In genomic region chr10:89591111-89591795, GRCh38 we compare ENCODE assay signal across 10 cellular contexts. TPM values are rescaled to one million over a fixed set of nuclear protein-coding genes. Genes with fewer than 3 reads are reported as not detected.
DNase-seq lines count a peak whose midpoint lies in the region; ATAC-seq and TF ChIP-seq lines count a peak whose summit lies in the region.
"Had no signal": no experiment of that assay in that cellular context is flagged by ENCODE, and none has a peak within 500 bp of the region (broad histone marks: within the 10 kb centered on the region; RNA-seq: fewer than 3 reads in every experiment).

No MANE protein-coding gene starts in this region.

- H2AK5ac ChIP-seq in IMR-90 (ENCODE audit: low read depth, low read length): peak overlapping the region; percentile 54

- H3K23ac ChIP-seq in IMR-90 (ENCODE audit: low read depth, low read length): 0 out of 2 replicates have a peak overlapping the region, but pooled peaks have one; percentile 41

- peak overlapping the region; percentile 38; the same call in 1 of the 2 replicates for H4K91ac ChIP-seq in IMR-90 (ENCODE audit: insufficient read depth, low read depth, low read length)

- POLR2A ChIA-PET in IMR-90 (lab: Charles Lee; ENCODE audit: unreplicated experiment): no interaction called here

- H3K4ac ChIP-seq in IMR-90 (ENCODE audit: low read depth, low read length): peak overlapping the region; percentile 40; the same call in 1 of the 2 replicates

- H2AFZ ChIP-seq in IMR-90 (replicated peaks; ENCODE audit: low read length, poor library complexity): peak overlapping the region; percentile 10

- DNase-seq in IMR-90 (peak; percentile 52), cardiac fibroblast (ENCODE audit: low read depth in 2 of 2) (peak; percentile 17 to 63), iris pigment epithelial cell (ENCODE audit: low read depth) (peak; percentile 77), SIG-M5 treated with dmso at 0.1 percent for 504 hours (lab: John Stamatoyannopoulos, UW; ENCODE audit: unreplicated experiment) (no peak), D341Med (ENCODE audit: low spot score) (no peak), T-helper 1 cell (no peak)
- DNase-seq: stomach had no signal

- intact Hi-C loops in IMR-90 (cut with micrococcal nuclease): no loop called here

- H3K56ac ChIP-seq in IMR-90 (ENCODE audit: extremely low read depth, insufficient read depth, low read length): no peak overlapping the region

- in situ Hi-C loops in IMR-90 (cut with MboI; ENCODE audit: low sequenced_read_pairs): no loop called here

- no peak overlapping the region for H3K4me3 ChIP-seq in IMR-90 (ENCODE audit: insufficient read depth, low read depth, low read length)
- H3K4me3 ChIP-seq in cardiac fibroblast (replicated peaks in 1 of 2; ENCODE audit: low read depth in 2 of 2, low read length in 2 of 2): no peak overlapping the region
- H3K4me3 ChIP-seq in skeletal muscle satellite cell (ENCODE audit: low read length): no peak overlapping the region
- H3K4me3 ChIP-seq: stomach had no signal

- CTCF ChIA-PET in IMR-90 (lab: Yijun Ruan, JAX): no interaction called here

- H2AK9ac ChIP-seq in IMR-90 (replicated peaks; ENCODE audit: low read depth, low read length, poor library complexity): peak overlapping the region; percentile 3

- no peak for TF ChIP-seq POLR2A in IMR-90 (IDR thresholded peaks at IDR 0.05; ENCODE audit: low read depth, low read length)

- WGBS in IMR-90 (ENCODE audit: extremely low coverage in 2 of 2, insufficient read length in 1 of 2), 2 experiments: 95% methylated on average over 3 of the region's 5 CpGs; no CpG with 5 or more reads in 1 of the 2 experiments

- H3K4me2 ChIP-seq in IMR-90 (ENCODE audit: low read depth, low read length) (peak overlapping the region; percentile 50; the same call in 1 of the 2 replicates), skeletal muscle satellite cell (ENCODE audit: low read length) (peak overlapping the region; percentile 1)

- no peaks in the 10 kb centered on the region; the same call in 1 of the 2 replicates for H3K9me3 ChIP-seq in IMR-90 (ENCODE audit: control insufficient read depth, insufficient read depth, low read length)
- H3K9me3 ChIP-seq in skeletal muscle satellite cell (replicated peaks; ENCODE audit: low read length): no peaks in the 10 kb centered on the region
- H3K9me3 ChIP-seq: stomach had no signal

- H4K20me1 ChIP-seq in IMR-90 (ENCODE audit: insufficient read depth, low read length): no peaks in the 10 kb centered on the region

- peak overlapping the region; percentile 21; the same call in 1 of the 2 replicates for H3K18ac ChIP-seq in IMR-90 (ENCODE audit: low read depth, low read length)

- BruUV-seq in IMR-90 (replicated peaks; lab: Mats Ljungman, UMichigan): no TSS peak

- peak overlapping the region; percentile 20; the same call in 1 of the 2 replicates for H2BK20ac ChIP-seq in IMR-90 (ENCODE audit: low read depth, low read length)

- H3K27me3 ChIP-seq in IMR-90 (ENCODE audit: control insufficient read depth, insufficient read depth, low read length) (no peaks in the 10 kb centered on the region), skeletal muscle satellite cell (ENCODE audit: control insufficient read depth, insufficient read depth, low read length) (no peaks in the 10 kb centered on the region)
- H3K27me3 ChIP-seq: stomach had no signal

- H3K4me1 ChIP-seq in IMR-90 (ENCODE audit: control insufficient read depth, insufficient read depth, low read length): peaks cover 10% of the 10 kb centered on the region
- peaks cover 27% of the 10 kb centered on the region for H3K4me1 ChIP-seq in skeletal muscle satellite cell (ENCODE audit: control insufficient read depth, insufficient read depth, low read length)

- H2BK15ac ChIP-seq in IMR-90 (ENCODE audit: low read depth, low read length): no peak overlapping the region

- H3K14ac ChIP-seq in IMR-90 (replicated peaks; ENCODE audit: low read depth, low read length): peak overlapping the region; percentile 12; the same call in 1 of the 2 replicates

- no peak overlapping the region; the same call in 1 of the 2 replicates for H4K5ac ChIP-seq in IMR-90 (ENCODE audit: low read depth, low read length)

- ATAC-seq in IMR-90 (ENCODE audit: low read depth): peak; percentile 51; the same call in 1 of the 2 replicates
- ATAC-seq in GM21528 (IDR thresholded peaks at IDR 0.05; ENCODE audit: low FRiP score, unreplicated experiment): no peak

- dilution Hi-C loops in IMR-90 (cut with HindIII; ENCODE audit: low sequenced_read_pairs, unreplicated experiment): no loop called here

- TF ChIP-seq CTCF in IMR-90 (conservative IDR thresholded peaks at IDR 0.05; ENCODE audit: low read depth, low read length) (no peak), cardiac fibroblast (IDR thresholded peaks at IDR 0.05; ENCODE audit: low read depth, low read length) (no peak)

- H3K36me3 ChIP-seq in IMR-90 (ENCODE audit: control insufficient read depth, insufficient read depth, low read length) (no peaks in the 10 kb centered on the region), skeletal muscle satellite cell (ENCODE audit: insufficient read depth, low read length) (no peaks in the 10 kb centered on the region)

- no peak for TF ChIP-seq RAD21 in IMR-90 (IDR thresholded peaks at IDR 0.05; ENCODE audit: low read length)

- H2BK120ac ChIP-seq in IMR-90 (ENCODE audit: low read depth, low read length): 0 out of 2 replicates have a peak overlapping the region, but pooled peaks have one; percentile 30

- H4K8ac ChIP-seq in IMR-90 (ENCODE audit: low read depth in 2 of 2, low read length in 2 of 2): peak overlapping the region; percentile 14 to 46; a peak in 1 of 4 replicates

- H3K79me1 ChIP-seq in IMR-90 (ENCODE audit: low read depth in 1 of 2, low read length in 2 of 2): no peaks in the 10 kb centered on the region; a peak in 1 of 4 replicates

- H2BK5ac ChIP-seq in IMR-90 (ENCODE audit: low read depth, low read length, poor library complexity, severe bottlenecking): peak overlapping the region; percentile 58

- H3K27ac ChIP-seq in IMR-90 (ENCODE audit: insufficient read depth, low read length): peak overlapping the region; percentile 23
- H3K27ac ChIP-seq: C4-2B had no signal

- H3K9ac ChIP-seq in IMR-90 (ENCODE audit: low read depth, low read length) (no peak overlapping the region), skeletal muscle satellite cell (ENCODE audit: low read depth, low read length) (no peak overlapping the region)

- H3K9me1 ChIP-seq in IMR-90 (ENCODE audit: insufficient read depth, low read length): peaks cover 6% of the 10 kb centered on the region

TF ChIP-seq in IMR-90, 13 proteins besides CTCF, POLR2A, EP300 and RAD21:
- no peak for TF ChIP-seq SMC3 (IDR thresholded peaks at IDR 0.05; ENCODE audit: low read depth, low read length)
- no peak for TF ChIP-seq RCOR1 (IDR thresholded peaks at IDR 0.05; ENCODE audit: insufficient replicate concordance, low read length)
- TF ChIP-seq MAZ (IDR thresholded peaks at IDR 0.05; ENCODE audit: borderline replicate concordance, low read depth, low read length): no peak
- TF ChIP-seq, protein P1, sequence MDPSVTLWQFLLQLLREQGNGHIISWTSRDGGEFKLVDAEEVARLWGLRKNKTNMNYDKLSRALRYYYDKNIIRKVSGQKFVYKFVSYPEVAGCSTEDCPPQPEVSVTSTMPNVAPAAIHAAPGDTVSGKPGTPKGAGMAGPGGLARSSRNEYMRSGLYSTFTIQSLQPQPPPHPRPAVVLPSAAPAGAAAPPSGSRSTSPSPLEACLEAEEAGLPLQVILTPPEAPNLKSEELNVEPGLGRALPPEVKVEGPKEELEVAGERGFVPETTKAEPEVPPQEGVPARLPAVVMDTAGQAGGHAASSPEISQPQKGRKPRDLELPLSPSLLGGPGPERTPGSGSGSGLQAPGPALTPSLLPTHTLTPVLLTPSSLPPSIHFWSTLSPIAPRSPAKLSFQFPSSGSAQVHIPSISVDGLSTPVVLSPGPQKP (IDR thresholded peaks at IDR 0.05; ENCODE audit: borderline replicate concordance, low read depth, low read length): no peak

RNA-seq across cellular contexts. Expression of gene PANK1, which starts 53.8 kb away (rescaled TPM):
- total RNA-seq in IMR-90 (2012; rRNA removed): 6.7 and 8.8 TPM in 2 replicates
- 3.0 TPM in 2 replicates for polyA plus RNA-seq in IMR-90 (2012; rRNA removed)
- 0.77 and 0.88 TPM in 2 replicates for polyA plus RNA-seq in IMR-90 (2012; cell fraction: cytosol; rRNA removed)
- 0.70 and 2.1 TPM in 2 replicates for polyA plus RNA-seq in IMR-90 (2012; cell fraction: nucleus; rRNA removed; ENCODE audit: low replicate concordance)
- 2.2 and 3.0 TPM in 2 replicates for total RNA-seq in skeletal muscle satellite cell (2012; rRNA removed)

RNA-seq across cellular contexts. Expression of gene SLC16A12, which starts 55.9 kb away (rescaled TPM):
- total RNA-seq in IMR-90 (2012; rRNA removed): 1.6 and 2.2 TPM in 2 replicates
- polyA plus RNA-seq in IMR-90 (2012; rRNA removed): 1.0 and 1.4 TPM in 2 replicates
- 0.45 and 0.50 TPM in 2 replicates for polyA plus RNA-seq in IMR-90 (2012; cell fraction: cytosol; rRNA removed)
- 0.26 and 1.4 TPM in 2 replicates for polyA plus RNA-seq in IMR-90 (2012; cell fraction: nucleus; rRNA removed; ENCODE audit: low replicate concordance)
- total RNA-seq in skeletal muscle satellite cell (2012; rRNA removed): 0.22 and 0.51 TPM in 2 replicates

Comparison
In these comparisons a context has a peak if more than half of its experiments do, and no peak if none do; other contexts are left out.
1. DNase-seq: peak in IMR-90 (single experiment), cardiac fibroblast (2 of 2) and iris pigment epithelial cell (single experiment); none in SIG-M5 treated with dmso at 0.1 percent for 504 hours (single experiment), D341Med (single experiment) and T-helper 1 cell (0 of 5).